ENCODE assay signal across 8 cellular contexts in the genomic region with DNA sequence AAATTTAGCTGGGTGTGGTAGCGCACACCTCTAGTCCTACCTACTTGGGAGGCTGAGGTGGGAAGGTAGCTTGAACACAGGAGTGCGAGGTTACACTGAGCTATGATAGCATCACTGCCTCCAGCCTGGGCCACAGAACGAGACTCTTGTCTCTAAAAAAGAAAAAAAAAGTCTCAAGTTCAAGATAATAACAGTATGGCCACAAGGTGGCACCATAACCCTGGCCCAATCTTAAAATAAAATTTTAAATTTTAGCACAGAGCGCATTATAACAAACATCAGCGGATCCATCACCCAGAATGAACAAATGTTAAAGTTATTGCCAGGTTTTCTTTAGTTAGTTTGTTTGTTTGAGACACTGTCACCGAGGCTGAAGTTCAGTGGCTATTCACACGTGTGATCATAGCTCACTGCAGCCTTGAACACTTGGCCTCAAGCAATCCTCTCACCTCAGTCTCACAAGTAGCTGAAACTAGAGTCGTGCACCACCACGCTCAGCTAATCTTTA. TPM values are rescaled to one million over a fixed set of nuclear protein-coding genes. Genes with fewer than 3 reads are reported as not detected.
DNase-seq lines count a peak whose midpoint lies in the region; ATAC-seq, FAIRE-seq and TF ChIP-seq lines count a peak whose summit lies in the region.

No MANE protein-coding gene starts in this region.

- no TSS peak for BruUV-seq in K562 (replicated peaks; lab: Mats Ljungman, UMichigan)

- TF ChIP-seq CTCF in AG09319 (IDR thresholded peaks at IDR 0.05; ENCODE audit: low read depth, low read length), result peak; percentile 52
- TF ChIP-seq CTCF in GM12872 (IDR thresholded peaks at IDR 0.05; ENCODE audit: insufficient read depth, low read depth, low read length), result peak; percentile 62; the same call in 2 of the 3 replicates
- TF ChIP-seq CTCF in K562 (IDR thresholded peaks at IDR 0.05 in 2 of 3, conservative IDR thresholded peaks at IDR 0.05 in 1 of 3; ENCODE audit: insufficient read depth in 2 of 3, low read depth in 1 of 3, low read length in 3 of 3), result peak; percentile 63 to 89 (median 78)
- peak; percentile 71 for TF ChIP-seq CTCF in lower lobe of right lung (IDR thresholded peaks at IDR 0.05)

- ATAC-seq in K562 (no peak), lower lobe of right lung (peak in 1 of 2 donors; percentile 31), HG03571 (IDR thresholded peaks at IDR 0.05; ENCODE audit: unreplicated experiment) (no peak)

- H4K20me1 ChIP-seq in K562 (replicated peaks; ENCODE audit: control insufficient read depth, insufficient read depth, low read length), result no peaks in the 10 kb centered on the region; the same call in 1 of the 2 replicates

- DNase-seq in AG09319 (ENCODE audit: extremely low read depth, low read depth), result no peak
- peak; percentile 21 for DNase-seq in NOMO-1 treated with DMSO at 0.1 percent for 48 hours (lab: John Stamatoyannopoulos, UW; ENCODE audit: unreplicated experiment)
- DNase-seq in K562 (ENCODE audit: extremely low read depth in 1 of 4, low spot score in 3 of 4), result peak in 2 of 4 experiments; percentile 28 to 65
- DNase-seq in lower lobe of right lung, result no peak
- DNase-seq in NCI-H1048 (lab: John Stamatoyannopoulos, UW), result no peak
- DNase-seq in UCSD-AML1 (lab: John Stamatoyannopoulos, UW; ENCODE audit: unreplicated experiment), result no peak

- no peak for TF ChIP-seq EP300 in K562 (IDR thresholded peaks at IDR 0.05; ENCODE audit: low read length)

- H3K9me3 ChIP-seq in K562 (replicated peaks; ENCODE audit: control insufficient read depth, insufficient read depth, low read depth, low read length), result no peaks in the 10 kb centered on the region
- no peaks in the 10 kb centered on the region for H3K9me3 ChIP-seq in lower lobe of right lung

- intact Hi-C loops in K562 (cut with micrococcal nuclease) (loop anchor here (1.0 to 5.0 kb wide), 2 partner anchors 43 to 151 kb away; no protein-coding TSS in a partner anchor), lower lobe of right lung (cut with DNase I) (no loop called here)

- CTCF ChIA-PET in K562 (lab: Yijun Ruan, JAX; ENCODE audit: low intra/inter-chr PET ratio), result interaction anchor here (0.6 to 1.2 kb wide), 3 partner anchors 41 to 44 kb away, joined by 3 to 8 read pairs (median 6); no protein-coding TSS in a partner anchor

- H2AFZ ChIP-seq in K562 (ENCODE audit: low read depth, low read length), result no peak overlapping the region

- no peak overlapping the region for H3K9ac ChIP-seq in K562 (ENCODE audit: insufficient read depth in 1 of 2, low read depth in 2 of 2, low read length in 2 of 2)

- no peaks in the 10 kb centered on the region for H3K9me1 ChIP-seq in K562 (ENCODE audit: control insufficient read depth, insufficient read depth, low read length)

- no peaks in the 10 kb centered on the region for H3K79me2 ChIP-seq in K562 (ENCODE audit: control insufficient read depth, insufficient read depth, low read length)

- peak; percentile 88 for FAIRE-seq in K562 (lab: Jason Lieb, UNC)

- H3K4me3 ChIP-seq in K562, result no peak overlapping the region
- H3K4me3 ChIP-seq in lower lobe of right lung, result no peak overlapping the region

- H3K4me2 ChIP-seq in K562 (ENCODE audit: insufficient read depth, low read length), result no peak overlapping the region

- POLR2A ChIA-PET in K562 (lab: Yijun Ruan, JAX), result interaction anchor here (0.6 to 2.1 kb wide), 4 partner anchors 10 to 446 kb away, joined by 3 to 4 read pairs (median 4); no protein-coding TSS in a partner anchor

- no peaks in the 10 kb centered on the region for H3K36me3 ChIP-seq in K562 (ENCODE audit: control insufficient read depth, insufficient read depth, low read length)
- no peaks in the 10 kb centered on the region for H3K36me3 ChIP-seq in lower lobe of right lung

- H3K27me3 ChIP-seq in K562 (ENCODE audit: control insufficient read depth in 2 of 2, insufficient read depth in 2 of 2, low read length in 2 of 2) (peaks cover 27 to 62% of the 10 kb centered on the region in 2 experiments; a peak in 4 of 5 replicates), lower lobe of right lung (ENCODE audit: low read depth) (peaks cover 37% of the 10 kb centered on the region)

- H3K27ac ChIP-seq in K562 (ENCODE audit: extremely low read depth, low read depth, low read length) (no peak overlapping the region), lower lobe of right lung (no peak overlapping the region)

- WGBS in K562 (ENCODE audit: insufficient coverage, low coverage, missing lambda C conversion rate), result 2% methylated on average over 9 of the region's 9 CpGs

- TF ChIP-seq RAD21 in K562 (CRISPR knock-in tag; conservative IDR thresholded peaks at IDR 0.05 in 1 of 2, IDR thresholded peaks at IDR 0.05 in 1 of 2), result peak; percentile 53 to 75

- H3K4me1 ChIP-seq in K562 (replicated peaks in 1 of 2; ENCODE audit: control insufficient read depth in 2 of 2, insufficient read depth in 2 of 2, low read length in 2 of 2) (peaks cover 0 to 25% of the 10 kb centered on the region in 2 experiments; a peak in 2 of 5 replicates), lower lobe of right lung (no peaks in the 10 kb centered on the region)

- TF ChIP-seq POLR2A in K562 (conservative IDR thresholded peaks at IDR 0.05), result no peak

- in situ Hi-C loops in K562 (cut with MboI), result loop anchor here (25.0 kb wide), 1 partner anchor 1049 kb away; no protein-coding TSS in a partner anchor

TF ChIP-seq in K562, 482 proteins besides CTCF, POLR2A, EP300 and RAD21 (continues in another document):
- TF ChIP-seq ZNF384 (IDR thresholded peaks at IDR 0.05; ENCODE audit: low read depth, low read length) (peak; percentile 95), ZNF121 (CRISPR knock-in tag; conservative IDR thresholded peaks at IDR 0.05) (peak; percentile 89; the same call in 1 of the 2 replicates), SP2 (IDR thresholded peaks at IDR 0.05; ENCODE audit: extremely low read depth, low read depth, low read length, poor library complexity, severe bottlenecking) (no peak), ELF2 (CRISPR knock-in tag; IDR thresholded peaks at IDR 0.05) (0 out of 2 replicates have a peak, but pooled peaks have one; percentile 30), ATF7 (IDR thresholded peaks at IDR 0.05) (0 out of 2 replicates have a peak, but pooled peaks have one; percentile 10), TEAD4 (IDR thresholded peaks at IDR 0.05; ENCODE audit: low read length) (0 out of 2 replicates have a peak, but pooled peaks have one; percentile 15), TEAD4 (CRISPR knock-in tag; IDR thresholded peaks at IDR 0.05; ENCODE audit: borderline replicate concordance) (no peak), SMC3 (conservative IDR thresholded peaks at IDR 0.05; ENCODE audit: insufficient read depth, low read depth, low read length) (peak; percentile 58), ZNF589 (CRISPR knock-in tag; IDR thresholded peaks at IDR 0.05; ENCODE audit: low read depth) (no peak)

RNA-seq across cellular contexts. Expression of gene HTR6, which starts 2.9 kb away (rescaled TPM):
- not detected in 2 replicates for total RNA-seq in K562 (2011; cell fraction: chromatin; rRNA removed; ENCODE audit: low replicate concordance)
- total RNA-seq in K562 (2011; cell fraction: nucleolus; rRNA removed), result not detected in 2 replicates
- not detected in 2 replicates for total RNA-seq in K562 (2011; cell fraction: nucleoplasm; rRNA removed)
- total RNA-seq in K562 (2014; rRNA removed) (not detected in 2 replicates), K562 (2014; rRNA removed; fragmentation: Illumina TruSeq; extraction: Trizol) (not detected in 2 replicates), K562 (2015; rRNA removed; fragmentation: Illumina TruSeq; extraction: Trizol) (not detected in 2 replicates), K562 (2021) (not detected in 2 replicates), lower lobe of right lung (not detected)
- polyA plus RNA-seq in K562 (2011; rRNA removed) (not detected in 2 replicates), K562 (2014; fragmentation: Illumina TruSeq; extraction: Trizol) (not detected in 2 replicates), K562 (2014; fragmentation: Nextera tagmentation; extraction: Ambion mirVana) (not detected), K562 (2014; rRNA removed) (not detected in 2 replicates)
- polyA plus RNA-seq in K562 (2011; cell fraction: cytosol; rRNA removed), result not detected in 2 replicates
- not detected in 2 replicates for polyA plus RNA-seq in K562 (2011; cell fraction: nucleus; rRNA removed)
- not detected in 2 replicates for polyA plus RNA-seq in K562 (2012)
- polyA minus RNA-seq in K562 (2011; rRNA and poly(A)+ RNA removed), result not detected in 2 replicates
- not detected in 2 replicates for polyA minus RNA-seq in K562 (2011; cell fraction: cytosol; rRNA and poly(A)+ RNA removed)
- polyA minus RNA-seq in K562 (2011; cell fraction: nucleus; rRNA and poly(A)+ RNA removed), result not detected in 2 replicates

RNA-seq across cellular contexts. Expression of gene NBL1, which starts 17.7 kb away (rescaled TPM):
- total RNA-seq in K562 (2011; cell fraction: chromatin; rRNA removed; ENCODE audit: low replicate concordance), result 1.2 and 4.9 TPM in 2 replicates
- total RNA-seq in K562 (2011; cell fraction: nucleolus; rRNA removed), result 2.9 and 5.3 TPM in 2 replicates
- total RNA-seq in K562 (2011; cell fraction: nucleoplasm; rRNA removed), result 2.1 and 4.1 TPM in 2 replicates
- total RNA-seq in K562 (2014; rRNA removed) (2.4 and 4.9 TPM in 2 replicates), K562 (2014; rRNA removed; fragmentation: Illumina TruSeq; extraction: Trizol) (0.80 and 0.91 TPM in 2 replicates), K562 (2015; rRNA removed; fragmentation: Illumina TruSeq; extraction: Trizol) (1.0 and 1.4 TPM in 2 replicates), K562 (2021) (3.4 and 3.7 TPM in 2 replicates), lower lobe of right lung (126 TPM)
- polyA plus RNA-seq in K562 (2011; rRNA removed) (3.2 and 4.1 TPM in 2 replicates), K562 (2014; fragmentation: Illumina TruSeq; extraction: Trizol) (1.3 and 2.1 TPM in 2 replicates), K562 (2014; fragmentation: Nextera tagmentation; extraction: Ambion mirVana) (under 1 TPM in 1 of 2 experiments, not detected in 1; 0.10 TPM), K562 (2014; rRNA removed) (2.2 and 2.8 TPM in 2 replicates)
- 2.8 and 8.3 TPM in 2 replicates for polyA plus RNA-seq in K562 (2011; cell fraction: cytosol; rRNA removed)
- polyA plus RNA-seq in K562 (2011; cell fraction: nucleus; rRNA removed), result 1.8 and 3.1 TPM in 2 replicates
- polyA plus RNA-seq in K562 (2012), result 1.6 and 1.8 TPM in 2 replicates
- 2.0 and 2.8 TPM in 2 replicates for polyA minus RNA-seq in K562 (2011; rRNA and poly(A)+ RNA removed)
- 5.2 and 5.6 TPM in 2 replicates for polyA minus RNA-seq in K562 (2011; cell fraction: cytosol; rRNA and poly(A)+ RNA removed)
- 0.81 and 2.0 TPM in 2 replicates for polyA minus RNA-seq in K562 (2011; cell fraction: nucleus; rRNA and poly(A)+ RNA removed)

Comparison
In these comparisons a context has a peak if more than half of its experiments do, and no peak if none do; other contexts are left out.
1. RNA of gene NBL1, which starts 17.7 kb away (total RNA-seq): 126 TPM in lower lobe of right lung (single experiment); 0.80 to 5.3 TPM in K562; every median in the first group is over 10 times any median in the second.
2. Peak in every context shown above with its lines, with median percentiles within 50 percentile points of each other: CTCF ChIP-seq.